Comparison of ENCODE assay signal across 16 cellular contexts in the genomic region with DNA sequence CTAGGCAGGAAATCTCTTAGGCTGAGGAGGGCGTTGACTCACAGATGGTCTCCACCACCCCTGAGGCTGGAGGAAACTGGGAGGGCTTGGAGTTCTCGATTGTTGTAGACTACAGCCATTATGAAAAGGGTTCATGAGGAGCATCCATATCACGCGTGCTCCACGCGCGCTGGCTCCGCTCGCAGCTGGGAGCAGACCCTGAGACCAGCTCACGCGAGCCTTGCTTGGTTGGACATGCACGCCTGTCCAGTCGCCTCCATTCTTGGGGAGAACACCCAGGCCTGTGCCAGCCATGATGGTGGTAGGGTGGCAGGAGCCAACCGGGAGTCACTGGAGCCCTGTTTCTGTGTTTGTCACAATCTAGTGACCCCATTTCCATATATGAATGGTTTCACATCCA.
A peak's percentile ranks its signal among the peaks of the same experiment; 100 is the strongest.
DNase-seq lines count a peak whose midpoint lies in the region; FAIRE-seq and TF ChIP-seq lines count a peak whose summit lies in the region.
"Had no signal": no experiment of that assay in that cellular context is flagged by ENCODE, and none has a peak within 500 bp of the region (broad histone marks: within the 10 kb centered on the region; RNA-seq: fewer than 3 reads in every experiment).

No MANE protein-coding gene starts in this region.

- H3K9me3 ChIP-seq in BLaER1 treated with 17β-estradiol and CSF1 and Interleukin-3, amounts not matched to agents 10 nM and 100 nM (replicated peaks in 1 of 11) = peaks cover 0 to 7% (median 0%) of the 10 kb centered on the region in 11 experiments; a peak in 4 of 22 replicates
- H3K9me3 ChIP-seq in neuronal stem cell (replicated peaks in 1 of 2; ENCODE audit: control insufficient read depth in 2 of 2, insufficient read depth in 1 of 2, low read depth in 1 of 2, low read length in 2 of 2) = peaks cover 7 to 8% of the 10 kb centered on the region in 2 donors
- no peaks in the 10 kb centered on the region for H3K9me3 ChIP-seq in stomach
- H3K9me3 ChIP-seq: Caco-2 had no signal

- H2BK15ac ChIP-seq in neuronal stem cell (ENCODE audit: low read length) = no peak overlapping the region

- no peak overlapping the region for H3K23ac ChIP-seq in neuronal stem cell (ENCODE audit: low read depth, low read length, poor library complexity)

- no peak overlapping the region for H3K4me3 ChIP-seq in BLaER1 treated with 17β-estradiol and CSF1 and Interleukin-3, amounts not matched to agents 10 nM and 100 nM
- no peak overlapping the region for H3K4me3 ChIP-seq in coronary artery
- no peak overlapping the region for H3K4me3 ChIP-seq in neuronal stem cell (ENCODE audit: low read length in 2 of 2)
- H3K4me3 ChIP-seq in stomach = no peak overlapping the region

- DNase-seq in coronary artery (ENCODE audit: low spot score) (peak; percentile 62), neuronal stem cell (ENCODE audit: low spot score) (no peak), stomach (peak; percentile 20), epidermal melanocyte (ENCODE audit: insufficient read length, low spot score) (no peak), GM19239 (ENCODE audit: insufficient read length, low spot score) (no peak), pons (ENCODE audit: low spot score) (no peak), NCI-H1436 treated with DMSO at 0.1 percent for 48 hours (lab: John Stamatoyannopoulos, UW) (no peak)
- DNase-seq: Caco-2; CD8-positive, alpha-beta memory T cell; DND-41; GDM1 had no signal

- H2AK5ac ChIP-seq in neuronal stem cell (ENCODE audit: low read depth, low read length) = peak overlapping the region; percentile 29

- H3K4me2 ChIP-seq in BLaER1 treated with 17β-estradiol and CSF1 and Interleukin-3, amounts not matched to agents 10 nM and 100 nM = peak overlapping the region in 9 of 11 experiments; percentile 41 to 94 (median 71); a peak in 19 of 22 replicates
- no peak overlapping the region for H3K4me2 ChIP-seq in neuronal stem cell (ENCODE audit: insufficient read depth, low read length, poor library complexity, severe bottlenecking)

- WGBS in neuronal stem cell (ENCODE audit: extremely low coverage in 2 of 2, insufficient read length in 2 of 2, insufficient replicate concordance in 1 of 2), 2 donors = no CpG with 5 or more reads among the region's 14 CpGs
- 85 to 94% (median 88%) methylated on average over 14 of the region's 14 CpGs for WGBS in stomach, 5 donors

- TF ChIP-seq CTCF in coronary artery (IDR thresholded peaks at IDR 0.05) (no peak), stomach (IDR thresholded peaks at IDR 0.05) (no peak)

- peaks cover 0 to 13% (median 0%) of the 10 kb centered on the region in 11 experiments; a peak in 4 of 22 replicates for H3K27me3 ChIP-seq in BLaER1 treated with 17β-estradiol and CSF1 and Interleukin-3, amounts not matched to agents 10 nM and 100 nM
- H3K27me3 ChIP-seq in neuronal stem cell (ENCODE audit: control insufficient read depth in 3 of 3, insufficient read depth in 3 of 3, low read depth in 1 of 3, low read length in 3 of 3) (no peaks in the 10 kb centered on the region), stomach (peaks cover 0 to 26% (median 5%) of the 10 kb centered on the region in 3 donors)

- H4K91ac ChIP-seq in neuronal stem cell (ENCODE audit: low read depth, low read length, poor library complexity) = no peak overlapping the region

- no peak overlapping the region for H4K8ac ChIP-seq in neuronal stem cell (ENCODE audit: low read depth, low read length)

- intact Hi-C loops in stomach (cut with DNase I; ENCODE audit: low total_unique reads) = no loop called here

- H2AFZ ChIP-seq in neuronal stem cell (ENCODE audit: low read length) = no peak overlapping the region

- H3K9ac ChIP-seq in BLaER1 treated with 17β-estradiol and CSF1 and Interleukin-3, amounts not matched to agents 10 nM and 100 nM = no peak overlapping the region
- H3K9ac ChIP-seq in neuronal stem cell (ENCODE audit: low read depth, low read length, poor library complexity) = no peak overlapping the region

- H3K4ac ChIP-seq in neuronal stem cell (ENCODE audit: low read length) = no peak overlapping the region

- H3K27ac ChIP-seq in BLaER1 treated with 17β-estradiol and CSF1 and Interleukin-3, amounts not matched to agents 10 nM and 100 nM = no peak overlapping the region
- H3K27ac ChIP-seq in coronary artery = no peak overlapping the region
- H3K27ac ChIP-seq in neuronal stem cell (replicated peaks; ENCODE audit: low read length) = no peak overlapping the region
- no peak overlapping the region for H3K27ac ChIP-seq in stomach

- no peaks in the 10 kb centered on the region for H3K36me3 ChIP-seq in BLaER1 treated with 17β-estradiol and CSF1 and Interleukin-3, amounts not matched to agents 10 nM and 100 nM
- H3K36me3 ChIP-seq in neuronal stem cell (replicated peaks in 1 of 2; ENCODE audit: control insufficient read depth in 2 of 2, insufficient read depth in 2 of 2, low read length in 2 of 2) = peaks cover 0 to 1% of the 10 kb centered on the region in 2 donors
- no peaks in the 10 kb centered on the region for H3K36me3 ChIP-seq in stomach

- H2BK12ac ChIP-seq in neuronal stem cell (ENCODE audit: low read length) = no peak overlapping the region

- peak overlapping the region; percentile 52 for H3K18ac ChIP-seq in neuronal stem cell (ENCODE audit: low read length)

- H3K79me1 ChIP-seq in neuronal stem cell (ENCODE audit: low read depth, low read length) = no peaks in the 10 kb centered on the region

- no peak for TF ChIP-seq POLR2A in stomach (IDR thresholded peaks at IDR 0.05)

- no peaks in the 10 kb centered on the region for H4K20me1 ChIP-seq in BLaER1 treated with 17β-estradiol and CSF1 and Interleukin-3, amounts not matched to agents 10 nM and 100 nM

- no peak overlapping the region for H2BK120ac ChIP-seq in neuronal stem cell (ENCODE audit: low read depth, low read length)

- no peak overlapping the region for H3K14ac ChIP-seq in neuronal stem cell (ENCODE audit: low read length)

- no peak overlapping the region for H2BK5ac ChIP-seq in neuronal stem cell (ENCODE audit: low read length)

- FAIRE-seq in GM19239 (lab: Jason Lieb, UNC) = no peak
- FAIRE-seq: A204.1, GM12892, HepG2, HTR-8/SVneo had no signal

- no peak for TF ChIP-seq EP300 in stomach (IDR thresholded peaks at IDR 0.05)

- peaks cover 17 to 89% (median 77%) of the 10 kb centered on the region in 10 experiments; a peak in 18 of 20 replicates for H3K4me1 ChIP-seq in BLaER1 treated with 17β-estradiol and CSF1 and Interleukin-3, amounts not matched to agents 10 nM and 100 nM
- H3K4me1 ChIP-seq in neuronal stem cell (ENCODE audit: control insufficient read depth in 2 of 2, insufficient read depth in 1 of 2, low read depth in 1 of 2, low read length in 2 of 2) (peaks cover 0 to 2% of the 10 kb centered on the region in 2 donors), stomach (no peaks in the 10 kb centered on the region)
- H3K4me1 ChIP-seq: Caco-2 had no signal

Comparison
In these comparisons a context has a peak if more than half of its experiments do, and no peak if none do; other contexts are left out.
1. DNase-seq: peak in coronary artery (single experiment) and stomach (single experiment); none in neuronal stem cell (single experiment), epidermal melanocyte (single experiment), GM19239 (single experiment), pons (single experiment) and NCI-H1436 treated with DMSO at 0.1 percent for 48 hours (single experiment).